In genomic region chr19:40763963-40764362, GRCh38 we compare ENCODE assay signal across 23 cellular contexts. TPM values are rescaled to one million over a fixed set of nuclear protein-coding genes. Genes with fewer than 3 reads are reported as not detected.
DNase-seq lines count a peak whose midpoint lies in the region; ATAC-seq, FAIRE-seq and TF ChIP-seq lines count a peak whose summit lies in the region.
"Had no signal": no experiment of that assay in that cellular context is flagged by ENCODE, and none has a peak within 500 bp of the region (broad histone marks: within the 10 kb centered on the region; RNA-seq: fewer than 3 reads in every experiment).

No MANE protein-coding gene starts in this region.

- H2BK15ac ChIP-seq in mesenchymal stem cell (ENCODE audit: low read depth, poor library complexity, severe bottlenecking), result no peak overlapping the region

- H4K20me1 ChIP-seq in HepG2 (ENCODE audit: insufficient read depth, low read length), result no peaks in the 10 kb centered on the region; the same call in 1 of the 2 replicates

- no TSS peak for BruUV-seq in HepG2 (replicated peaks; lab: Mats Ljungman, UMichigan)

- no peaks in the 10 kb centered on the region for H3K27me3 ChIP-seq in HepG2 (ENCODE audit: control insufficient read depth in 1 of 2, insufficient read depth in 2 of 2, low read length in 2 of 2)
- H3K27me3 ChIP-seq in right lobe of liver, result no peaks in the 10 kb centered on the region
- H3K27me3 ChIP-seq in mesenchymal stem cell (ENCODE audit: control insufficient read depth in 1 of 2, insufficient read depth in 1 of 2, low read length in 2 of 2), result no peaks in the 10 kb centered on the region
- H3K27me3 ChIP-seq: testis had no signal

- H3K4me3 ChIP-seq in HepG2 (replicated peaks in 1 of 3; ENCODE audit: insufficient read depth in 1 of 3, low read depth in 2 of 3, low read length in 3 of 3), result no peak overlapping the region
- no peak overlapping the region for H3K4me3 ChIP-seq in right lobe of liver
- no peak overlapping the region for H3K4me3 ChIP-seq in mesenchymal stem cell (ENCODE audit: insufficient read depth in 1 of 2, low read depth in 1 of 2, low read length in 2 of 2)
- H3K4me3 ChIP-seq in kidney (ENCODE audit: low read length in 2 of 2), result no peak overlapping the region
- H3K4me3 ChIP-seq: HAP-1, smooth muscle cell, testis had no signal

- H3K4ac ChIP-seq in mesenchymal stem cell (ENCODE audit: low read depth in 1 of 2, low read length in 2 of 2), result peak overlapping the region in 1 of 2 experiments; percentile 70

- no peak overlapping the region for H3K4me3 Mint-ChIP-seq in activated T-helper 17 cell treated with anti-CD3 and anti-CD28 coated beads, Interleukin-2, amount 50 U/mL, for 72 hours
- peak overlapping the region; percentile 40 for H3K4me3 Mint-ChIP-seq in stimulated activated naive CD8-positive, alpha-beta T cell treated with anti-CD3 and anti-CD28 coated beads, Interleukin-15, amount 100 ng/mL, for 72 hours

- no peaks in the 10 kb centered on the region for H3K9me3 ChIP-seq in HepG2 (ENCODE audit: low read length)
- H3K9me3 ChIP-seq in right lobe of liver, result no peaks in the 10 kb centered on the region
- H3K9me3 ChIP-seq in mesenchymal stem cell (ENCODE audit: control insufficient read depth, low read length), result no peaks in the 10 kb centered on the region
- H3K9me3 ChIP-seq in kidney (ENCODE audit: control insufficient read depth in 1 of 2, low read length in 2 of 2), result no peaks in the 10 kb centered on the region
- H3K9me3 ChIP-seq: HAP-1, testis had no signal

- H3K36me3 ChIP-seq in HepG2 (replicated peaks in 1 of 2; ENCODE audit: control insufficient read depth in 1 of 2, insufficient read depth in 2 of 2, low read length in 2 of 2) (peaks cover 43 to 74% of the 10 kb centered on the region in 2 experiments), right lobe of liver (peaks cover 31 to 81% (median 53%) of the 10 kb centered on the region in 4 donors), mesenchymal stem cell (ENCODE audit: control insufficient read depth in 1 of 2, insufficient read depth in 2 of 2, low read depth in 1 of 2, low read length in 2 of 2) (peaks cover 77 to 82% of the 10 kb centered on the region in 2 experiments), kidney (ENCODE audit: control insufficient read depth in 1 of 2, insufficient read depth in 2 of 2, low read length in 2 of 2) (peaks cover 48 to 63% of the 10 kb centered on the region in 2 donors)

- H3K27me3 Mint-ChIP-seq in activated T-helper 17 cell treated with anti-CD3 and anti-CD28 coated beads, Interleukin-2, amount 50 U/mL, for 72 hours, result no peaks in the 10 kb centered on the region
- no peaks in the 10 kb centered on the region for H3K27me3 Mint-ChIP-seq in stimulated activated naive CD8-positive, alpha-beta T cell treated with anti-CD3 and anti-CD28 coated beads, Interleukin-15, amount 100 ng/mL, for 72 hours

- H4K8ac ChIP-seq in mesenchymal stem cell (ENCODE audit: low read length), result no peak overlapping the region

- TF ChIP-seq CTCF in HepG2 (CRISPR knock-in tag; IDR thresholded peaks at IDR 0.05), result no peak
- TF ChIP-seq CTCF in right lobe of liver (IDR thresholded peaks at IDR 0.05), result no peak
- no peak for TF ChIP-seq CTCF in GM10248 (IDR thresholded peaks at IDR 0.05; ENCODE audit: control extremely low read depth, extremely low read depth, low read depth, missing control alignments)
- no peak for TF ChIP-seq CTCF in kidney (IDR thresholded peaks at IDR 0.05; ENCODE audit: borderline replicate concordance, extremely low read depth, insufficient read depth)

- H2AFZ ChIP-seq in HepG2 (ENCODE audit: low read length) (no peak overlapping the region), mesenchymal stem cell (ENCODE audit: low read depth, low read length) (no peak overlapping the region)

- no peak for TF ChIP-seq POLR2A in HepG2 (IDR thresholded peaks at IDR 0.05; ENCODE audit: insufficient read depth in 1 of 2, low read depth in 2 of 2, low read length in 2 of 2)
- TF ChIP-seq POLR2A in right lobe of liver (IDR thresholded peaks at IDR 0.05), result no peak

- H3K27ac ChIP-seq in HepG2 (ENCODE audit: extremely low read length, insufficient read depth, low read length) (no peak overlapping the region), right lobe of liver (no peak overlapping the region), mesenchymal stem cell (ENCODE audit: low read length, poor library complexity, severe bottlenecking) (no peak overlapping the region), kidney (ENCODE audit: low read depth in 2 of 2, low read length in 2 of 2) (no peak overlapping the region)
- H3K27ac ChIP-seq: testis had no signal

- H3K14ac ChIP-seq in mesenchymal stem cell (ENCODE audit: low read length in 2 of 2), result no peak overlapping the region

- no peaks in the 10 kb centered on the region for H3K9me3 Mint-ChIP-seq in activated T-helper 17 cell treated with anti-CD3 and anti-CD28 coated beads, Interleukin-2, amount 50 U/mL, for 72 hours
- no peaks in the 10 kb centered on the region for H3K9me3 Mint-ChIP-seq in stimulated activated naive CD8-positive, alpha-beta T cell treated with anti-CD3 and anti-CD28 coated beads, Interleukin-15, amount 100 ng/mL, for 72 hours

- peaks cover 95% of the 10 kb centered on the region for H3K36me3 Mint-ChIP-seq in activated T-helper 17 cell treated with anti-CD3 and anti-CD28 coated beads, Interleukin-2, amount 50 U/mL, for 72 hours (ENCODE audit: low read depth)

- 96% methylated on average over 10 of the region's 10 CpGs for WGBS in HepG2 (ENCODE audit: low lambda C conversion rate)
- 84% methylated on average over 9 of the region's 10 CpGs for WGBS in right lobe of liver (ENCODE audit: insufficient coverage, low coverage, low lambda C conversion rate, missing lambda C conversion rate)
- 93% methylated on average over 10 of the region's 10 CpGs for WGBS in mesenchymal stem cell

- H3K9ac ChIP-seq in HepG2 (ENCODE audit: insufficient read depth, low read depth, low read length) (no peak overlapping the region), mesenchymal stem cell (ENCODE audit: low read length) (no peak overlapping the region), kidney (ENCODE audit: low read length in 2 of 2) (no peak overlapping the region)

- no peak overlapping the region for H2BK5ac ChIP-seq in mesenchymal stem cell (ENCODE audit: low read depth, low read length, poor library complexity, severe bottlenecking)

- H3K18ac ChIP-seq in mesenchymal stem cell (ENCODE audit: low read depth in 1 of 2, low read length in 2 of 2), result no peak overlapping the region

- no peak for TF ChIP-seq EP300 in HepG2 (IDR thresholded peaks at IDR 0.05; ENCODE audit: low read depth in 2 of 2, low read length in 2 of 2)
- TF ChIP-seq EP300 in HepG2 (CRISPR knock-in tag; IDR thresholded peaks at IDR 0.05; ENCODE audit: borderline replicate concordance), result no peak

- FAIRE-seq in HepG2 (lab: Jason Lieb, UNC) (no peak), kidney (lab: Jason Lieb, UNC) (no peak)
- FAIRE-seq: bronchial epithelial cell had no signal

- H3K4me1 Mint-ChIP-seq in activated T-helper 17 cell treated with anti-CD3 and anti-CD28 coated beads, Interleukin-2, amount 50 U/mL, for 72 hours, result peaks cover 40% of the 10 kb centered on the region
- peaks cover 73% of the 10 kb centered on the region for H3K4me1 Mint-ChIP-seq in stimulated activated naive CD8-positive, alpha-beta T cell treated with anti-CD3 and anti-CD28 coated beads, Interleukin-15, amount 100 ng/mL, for 72 hours

- no peak for TF ChIP-seq RAD21 in HepG2 (CRISPR knock-in tag; IDR thresholded peaks at IDR 0.05)

- no peak overlapping the region for H2BK12ac ChIP-seq in mesenchymal stem cell (ENCODE audit: low read length in 2 of 2)

- in situ Hi-C loops in HepG2 (cut with HindIII; ENCODE audit: extremely low pct_ligation_motif_present, low pct_unique_long_range_greater_than_20kb), result no loop called here

- intact Hi-C loops in HepG2 (cut with micrococcal nuclease; ENCODE audit: unreplicated experiment) (no loop called here), right lobe of liver (cut with DNase I) (no loop called here), kidney (cut with DNase I) (no loop called here)

- H2AK5ac ChIP-seq in mesenchymal stem cell (ENCODE audit: low read length, severe bottlenecking), result no peak overlapping the region

- no peak overlapping the region for H3K4me2 ChIP-seq in HepG2 (ENCODE audit: low read depth, low read length)
- H3K4me2 ChIP-seq in mesenchymal stem cell (ENCODE audit: low read length, poor library complexity, severe bottlenecking), result no peak overlapping the region
- H3K4me2 ChIP-seq: smooth muscle cell had no signal

- H2BK120ac ChIP-seq in mesenchymal stem cell (ENCODE audit: low read depth, low read length), result no peak overlapping the region

- peak overlapping the region; percentile 66 for H3K27ac Mint-ChIP-seq in activated T-helper 17 cell treated with anti-CD3 and anti-CD28 coated beads, Interleukin-2, amount 50 U/mL, for 72 hours
- H3K27ac Mint-ChIP-seq in stimulated activated naive CD8-positive, alpha-beta T cell treated with anti-CD3 and anti-CD28 coated beads, Interleukin-15, amount 100 ng/mL, for 72 hours, result peak overlapping the region; percentile 55 to 86

- POLR2A ChIA-PET in HepG2 (lab: Yijun Ruan, JAX) (interaction anchor here (2.6 kb wide), 1 partner anchor 14 kb away, joined by 10 read pairs; the partner anchor contains the start of gene RAB4B), GM10248 (lab: Yijun Ruan, JAX) (no interaction called here)

- CTCF ChIA-PET in HepG2 (lab: Yijun Ruan, JAX; ENCODE audit: low intra/inter-chr PET ratio, low total read pairs), result no interaction called here
- CTCF ChIA-PET in GM10248 (lab: Yijun Ruan, JAX), result interaction anchor here (1.1 kb wide), 1 partner anchor 10 kb away, joined by 3 read pairs; no protein-coding TSS in a partner anchor

- H3K79me2 ChIP-seq in HepG2 (ENCODE audit: insufficient read depth, low read length), result no peaks in the 10 kb centered on the region

- DNase-seq in HepG2 (ENCODE audit: low spot score) (no peak), right lobe of liver (no peak), mesenchymal stem cell (no peak), GM10248 (ENCODE audit: extremely low spot score) (no peak), SKM-1 (lab: John Stamatoyannopoulos, UW; ENCODE audit: unreplicated experiment) (no peak), kidney (no peak)
- peak in 1 of 2 donors; percentile 42 for DNase-seq in stimulated activated naive CD8-positive, alpha-beta T cell treated with anti-CD3 and anti-CD28 coated beads, Interleukin-15, amount 100 ng/mL, for 72 hours
- DNase-seq: dermis blood vessel endothelial cell; DMS79 treated with DMSO at 0.1 percent for 48 hours; foreskin melanocyte; islet precursor cell; NCI-H1417 treated with DMSO at 0.1 percent for 48 hours; NCI-H524 treated with DMSO at 0.1 percent for 48 hours; SHP77; stimulated activated CD4-positive, alpha-beta T cell treated with anti-CD3 and anti-CD28 coated beads, Interleukin-4, amount 100 ng/mL, for 4 hours; testis had no signal

- H4K91ac ChIP-seq in mesenchymal stem cell (ENCODE audit: low read length), result peak overlapping the region; percentile 84

- H3K4me1 ChIP-seq in HepG2 (ENCODE audit: insufficient read depth, low read length) (peaks cover 5% of the 10 kb centered on the region), right lobe of liver (no peaks in the 10 kb centered on the region), mesenchymal stem cell (ENCODE audit: control insufficient read depth, insufficient read depth, low read depth, low read length) (peaks cover 19% of the 10 kb centered on the region), kidney (ENCODE audit: control insufficient read depth in 1 of 2, insufficient read depth in 1 of 2, low read depth in 1 of 2, low read length in 2 of 2) (no peaks in the 10 kb centered on the region)
- H3K4me1 ChIP-seq: HAP-1, testis had no signal

- no peak for ATAC-seq in HepG2
- ATAC-seq in right lobe of liver, result no peak
- ATAC-seq in activated T-helper 17 cell treated with anti-CD3 and anti-CD28 coated beads, Interleukin-2, amount 50 U/mL, for 72 hours (replicated peaks), result peak; percentile 31
- peak; percentile 70 for ATAC-seq in stimulated activated naive CD8-positive, alpha-beta T cell treated with anti-CD3 and anti-CD28 coated beads, Interleukin-15, amount 100 ng/mL, for 72 hours

- H3K79me1 ChIP-seq in mesenchymal stem cell (replicated peaks; ENCODE audit: low read length, poor library complexity, severe bottlenecking), result peaks cover 35% of the 10 kb centered on the region

- no peak overlapping the region for H3K23ac ChIP-seq in mesenchymal stem cell (ENCODE audit: low read length in 2 of 2)

RNA-seq across cellular contexts. Expression of gene MIA, which starts 11.4 kb away (rescaled TPM):
- total RNA-seq in HepG2 (2016; rRNA removed; fragmentation: Illumina TruSeq; extraction: Trizol) (not detected in 2 replicates), right lobe of liver (1 to 10 TPM in 2 of 6 experiments, under 1 TPM in 1, not detected in 3; 0.86 to 1.9 (median 1.1) TPM), kidney (6.5 TPM)
- not detected in 2 replicates for total RNA-seq in HepG2 (2016; cell fraction: cytosol; rRNA removed; fragmentation: Illumina TruSeq; extraction: Trizol; ENCODE audit: low read depth)
- total RNA-seq in HepG2 (2016; cell fraction: insoluble cytoplasmic fraction; rRNA removed; fragmentation: Illumina TruSeq; extraction: Trizol), result not detected in 2 replicates
- not detected in 2 replicates for total RNA-seq in HepG2 (2016; cell fraction: membrane; rRNA removed; fragmentation: Illumina TruSeq; extraction: Trizol)
- not detected in 2 replicates for total RNA-seq in HepG2 (2016; cell fraction: nucleus; rRNA removed; fragmentation: Illumina TruSeq; extraction: Trizol)
- polyA plus RNA-seq in HepG2 (2011; rRNA removed) (0.61 and 2.5 TPM in 2 replicates), kidney (ENCODE audit: insufficient read depth, low read depth, low replicate concordance) (not detected)
- polyA plus RNA-seq in HepG2 (2011; cell fraction: cytosol; rRNA removed), result 0.25 TPM in 1 of 2 replicates, not detected in the other
- 1.1 and 5.8 TPM in 2 replicates for polyA plus RNA-seq in HepG2 (2011; cell fraction: nucleus; rRNA removed)
- polyA plus RNA-seq in HepG2 (2012), result 1.5 and 1.6 TPM in 2 replicates
- polyA plus RNA-seq in HepG2 (2016; cell fraction: cytosol; fragmentation: Illumina TruSeq; extraction: Trizol; ENCODE audit: low read depth), result not detected in 2 replicates
- polyA plus RNA-seq in HepG2 (2016; cell fraction: insoluble cytoplasmic fraction; fragmentation: Illumina TruSeq; extraction: Trizol; ENCODE audit: low read depth), result not detected in 2 replicates
- polyA plus RNA-seq in HepG2 (2016; cell fraction: membrane; fragmentation: Illumina TruSeq; extraction: Trizol; ENCODE audit: low read depth), result not detected in 2 replicates
- polyA plus RNA-seq in HepG2 (2016; cell fraction: nucleus; fragmentation: Illumina TruSeq; extraction: Trizol; ENCODE audit: insufficient read depth, low read depth), result not detected in 2 replicates
- 1.6 TPM in 1 of 2 replicates, not detected in the other for polyA minus RNA-seq in HepG2 (2011; rRNA and poly(A)+ RNA removed; ENCODE audit: low replicate concordance)
- polyA minus RNA-seq in HepG2 (2011; cell fraction: cytosol; rRNA and poly(A)+ RNA removed), result not detected in 2 replicates
- polyA minus RNA-seq in HepG2 (2011; cell fraction: nucleus; rRNA and poly(A)+ RNA removed), result 1.7 and 4.5 TPM in 2 replicates
- total RNA-seq in activated T-helper 17 cell treated with anti-CD3 and anti-CD28 coated beads, Interleukin-2, amount 50 U/mL, for 72 hours, result 1 to 10 TPM in 1 of 2 donors, not detected in 1; 5.7 TPM
- not detected for polyA plus RNA-seq in mesenchymal stem cell (2013, experiment 1 of 2)
- not detected for polyA plus RNA-seq in mesenchymal stem cell (2013, experiment 2 of 2)
- total RNA-seq: epithelial cell of proximal tubule, lung microvascular endothelial cell had no signal
- polyA plus RNA-seq: AG04450 had no signal

RNA-seq across cellular contexts. Expression of gene SNRPA, which starts 13.0 kb away (rescaled TPM):
- total RNA-seq in HepG2 (2016; rRNA removed; fragmentation: Illumina TruSeq; extraction: Trizol) (55.6 and 59.6 TPM in 2 replicates), right lobe of liver (10 to 100 TPM; 21.4 to 33.1 (median 24.7) TPM), kidney (48.7 TPM)
- 30.9 and 37.5 TPM in 2 replicates for total RNA-seq in HepG2 (2016; cell fraction: cytosol; rRNA removed; fragmentation: Illumina TruSeq; extraction: Trizol; ENCODE audit: low read depth)
- 43.3 and 60.9 TPM in 2 replicates for total RNA-seq in HepG2 (2016; cell fraction: insoluble cytoplasmic fraction; rRNA removed; fragmentation: Illumina TruSeq; extraction: Trizol)
- 30.2 and 35.2 TPM in 2 replicates for total RNA-seq in HepG2 (2016; cell fraction: membrane; rRNA removed; fragmentation: Illumina TruSeq; extraction: Trizol)
- 40.9 and 42.9 TPM in 2 replicates for total RNA-seq in HepG2 (2016; cell fraction: nucleus; rRNA removed; fragmentation: Illumina TruSeq; extraction: Trizol)
- polyA plus RNA-seq in HepG2 (2011; rRNA removed) (111 and 162 TPM in 2 replicates), kidney (ENCODE audit: insufficient read depth, low read depth, low replicate concordance) (52.6 TPM)
- 36.8 and 67.8 TPM in 2 replicates for polyA plus RNA-seq in HepG2 (2011; cell fraction: cytosol; rRNA removed)
- 112 and 136 TPM in 2 replicates for polyA plus RNA-seq in HepG2 (2011; cell fraction: nucleus; rRNA removed)
- 55.3 and 58.7 TPM in 2 replicates for polyA plus RNA-seq in HepG2 (2012)
- polyA plus RNA-seq in HepG2 (2016; cell fraction: cytosol; fragmentation: Illumina TruSeq; extraction: Trizol; ENCODE audit: low read depth), result 31.4 and 37.9 TPM in 2 replicates
- 87.1 and 104 TPM in 2 replicates for polyA plus RNA-seq in HepG2 (2016; cell fraction: insoluble cytoplasmic fraction; fragmentation: Illumina TruSeq; extraction: Trizol; ENCODE audit: low read depth)
- polyA plus RNA-seq in HepG2 (2016; cell fraction: membrane; fragmentation: Illumina TruSeq; extraction: Trizol; ENCODE audit: low read depth), result 41.6 and 53.2 TPM in 2 replicates
- polyA plus RNA-seq in HepG2 (2016; cell fraction: nucleus; fragmentation: Illumina TruSeq; extraction: Trizol; ENCODE audit: insufficient read depth, low read depth), result 106 and 112 TPM in 2 replicates
- 182 and 255 TPM in 2 replicates for polyA minus RNA-seq in HepG2 (2011; rRNA and poly(A)+ RNA removed; ENCODE audit: low replicate concordance)
- polyA minus RNA-seq in HepG2 (2011; cell fraction: cytosol; rRNA and poly(A)+ RNA removed), result 80.0 and 106 TPM in 2 replicates
- 49.1 and 73.4 TPM in 2 replicates for polyA minus RNA-seq in HepG2 (2011; cell fraction: nucleus; rRNA and poly(A)+ RNA removed)
- total RNA-seq in activated T-helper 17 cell treated with anti-CD3 and anti-CD28 coated beads, Interleukin-2, amount 50 U/mL, for 72 hours, result 100 to 1,000 TPM; 171 to 175 TPM
- polyA plus RNA-seq in mesenchymal stem cell (2013, experiment 1 of 2), result 62.8 TPM
- 61.8 TPM for polyA plus RNA-seq in mesenchymal stem cell (2013, experiment 2 of 2)

RNA-seq across cellular contexts. Expression of gene ACTMAP, which starts 13.7 kb away (rescaled TPM):
- total RNA-seq in HepG2 (2016; rRNA removed; fragmentation: Illumina TruSeq; extraction: Trizol), result 2.2 and 3.9 TPM in 2 replicates
- 2.1 and 5.1 TPM in 2 replicates for total RNA-seq in HepG2 (2016; cell fraction: cytosol; rRNA removed; fragmentation: Illumina TruSeq; extraction: Trizol; ENCODE audit: low read depth)
- total RNA-seq in HepG2 (2016; cell fraction: insoluble cytoplasmic fraction; rRNA removed; fragmentation: Illumina TruSeq; extraction: Trizol), result 2.2 and 3.3 TPM in 2 replicates
- total RNA-seq in HepG2 (2016; cell fraction: membrane; rRNA removed; fragmentation: Illumina TruSeq; extraction: Trizol), result 4.4 and 4.8 TPM in 2 replicates
- total RNA-seq in HepG2 (2016; cell fraction: nucleus; rRNA removed; fragmentation: Illumina TruSeq; extraction: Trizol), result 3.9 and 4.4 TPM in 2 replicates
- 7.9 and 11.3 TPM in 2 replicates for polyA plus RNA-seq in HepG2 (2011; rRNA removed)
- polyA plus RNA-seq in HepG2 (2011; cell fraction: cytosol; rRNA removed), result 4.7 and 5.7 TPM in 2 replicates
- 30.8 and 31.7 TPM in 2 replicates for polyA plus RNA-seq in HepG2 (2011; cell fraction: nucleus; rRNA removed)
- polyA plus RNA-seq in HepG2 (2012), result 13.1 and 16.5 TPM in 2 replicates
- 4.5 and 4.7 TPM in 2 replicates for polyA plus RNA-seq in HepG2 (2016; cell fraction: cytosol; fragmentation: Illumina TruSeq; extraction: Trizol; ENCODE audit: low read depth)
- polyA plus RNA-seq in HepG2 (2016; cell fraction: insoluble cytoplasmic fraction; fragmentation: Illumina TruSeq; extraction: Trizol; ENCODE audit: low read depth), result 10.5 and 13.7 TPM in 2 replicates
- polyA plus RNA-seq in HepG2 (2016; cell fraction: membrane; fragmentation: Illumina TruSeq; extraction: Trizol; ENCODE audit: low read depth), result 12.4 and 14.6 TPM in 2 replicates
- 46.1 and 49.5 TPM in 2 replicates for polyA plus RNA-seq in HepG2 (2016; cell fraction: nucleus; fragmentation: Illumina TruSeq; extraction: Trizol; ENCODE audit: insufficient read depth, low read depth)
- polyA minus RNA-seq in HepG2 (2011; rRNA and poly(A)+ RNA removed; ENCODE audit: low replicate concordance), result 11.2 and 11.8 TPM in 2 replicates
- polyA minus RNA-seq in HepG2 (2011; cell fraction: cytosol; rRNA and poly(A)+ RNA removed), result 8.1 and 9.0 TPM in 2 replicates
- 5.2 and 5.3 TPM in 2 replicates for polyA minus RNA-seq in HepG2 (2011; cell fraction: nucleus; rRNA and poly(A)+ RNA removed)
- total RNA-seq in right lobe of liver, result 10 to 100 TPM in 2 of 6 experiments, 1 to 10 TPM in 4; 2.9 to 11.2 (median 4.4) TPM
- total RNA-seq in activated T-helper 17 cell treated with anti-CD3 and anti-CD28 coated beads, Interleukin-2, amount 50 U/mL, for 72 hours, result 10 to 100 TPM; 13.0 to 16.6 TPM
- 5.2 TPM for polyA plus RNA-seq in mesenchymal stem cell (2013, experiment 1 of 2)
- polyA plus RNA-seq in mesenchymal stem cell (2013, experiment 2 of 2), result 5.4 TPM
- total RNA-seq in kidney, result 8.7 TPM
- polyA plus RNA-seq in kidney (ENCODE audit: insufficient read depth, low read depth, low replicate concordance), result 8.9 TPM

RNA-seq across cellular contexts. Expression of gene RAB4B, which starts 14.1 kb away (rescaled TPM):
- total RNA-seq in HepG2 (2016; rRNA removed; fragmentation: Illumina TruSeq; extraction: Trizol) (2.2 and 3.3 TPM in 2 replicates), right lobe of liver (10 to 100 TPM in 3 of 6 experiments, 1 to 10 TPM in 3; 6.4 to 17.2 (median 10.2) TPM), kidney (42.1 TPM)
- 1.3 and 2.3 TPM in 2 replicates for total RNA-seq in HepG2 (2016; cell fraction: cytosol; rRNA removed; fragmentation: Illumina TruSeq; extraction: Trizol; ENCODE audit: low read depth)
- 2.1 and 3.5 TPM in 2 replicates for total RNA-seq in HepG2 (2016; cell fraction: insoluble cytoplasmic fraction; rRNA removed; fragmentation: Illumina TruSeq; extraction: Trizol)
- total RNA-seq in HepG2 (2016; cell fraction: membrane; rRNA removed; fragmentation: Illumina TruSeq; extraction: Trizol), result 2.2 and 2.4 TPM in 2 replicates
- total RNA-seq in HepG2 (2016; cell fraction: nucleus; rRNA removed; fragmentation: Illumina TruSeq; extraction: Trizol), result 3.3 and 4.5 TPM in 2 replicates
- polyA plus RNA-seq in HepG2 (2011; rRNA removed) (5.4 and 6.1 TPM in 2 replicates), kidney (ENCODE audit: insufficient read depth, low read depth, low replicate concordance) (61.7 TPM)
- 8.5 and 11.8 TPM in 2 replicates for polyA plus RNA-seq in HepG2 (2011; cell fraction: cytosol; rRNA removed)
- polyA plus RNA-seq in HepG2 (2011; cell fraction: nucleus; rRNA removed), result 11.9 and 12.0 TPM in 2 replicates
- 4.2 and 5.6 TPM in 2 replicates for polyA plus RNA-seq in HepG2 (2012)
- 3.1 and 4.5 TPM in 2 replicates for polyA plus RNA-seq in HepG2 (2016; cell fraction: cytosol; fragmentation: Illumina TruSeq; extraction: Trizol; ENCODE audit: low read depth)
- 3.4 and 4.4 TPM in 2 replicates for polyA plus RNA-seq in HepG2 (2016; cell fraction: insoluble cytoplasmic fraction; fragmentation: Illumina TruSeq; extraction: Trizol; ENCODE audit: low read depth)
- 3.8 and 3.9 TPM in 2 replicates for polyA plus RNA-seq in HepG2 (2016; cell fraction: membrane; fragmentation: Illumina TruSeq; extraction: Trizol; ENCODE audit: low read depth)
- polyA plus RNA-seq in HepG2 (2016; cell fraction: nucleus; fragmentation: Illumina TruSeq; extraction: Trizol; ENCODE audit: insufficient read depth, low read depth), result 13.8 and 16.0 TPM in 2 replicates
- polyA minus RNA-seq in HepG2 (2011; rRNA and poly(A)+ RNA removed; ENCODE audit: low replicate concordance), result 2.7 and 3.9 TPM in 2 replicates
- 1.9 and 3.3 TPM in 2 replicates for polyA minus RNA-seq in HepG2 (2011; cell fraction: cytosol; rRNA and poly(A)+ RNA removed)
- 1.9 and 2.2 TPM in 2 replicates for polyA minus RNA-seq in HepG2 (2011; cell fraction: nucleus; rRNA and poly(A)+ RNA removed)
- 10 to 100 TPM; 29.0 to 31.3 TPM for total RNA-seq in activated T-helper 17 cell treated with anti-CD3 and anti-CD28 coated beads, Interleukin-2, amount 50 U/mL, for 72 hours
- polyA plus RNA-seq in mesenchymal stem cell (2013, experiment 1 of 2), result 17.4 TPM
- polyA plus RNA-seq in mesenchymal stem cell (2013, experiment 2 of 2), result 16.7 TPM

RNA-seq across cellular contexts. Expression of gene EGLN2, which starts 35.0 kb away (rescaled TPM):
- total RNA-seq in HepG2 (2016; rRNA removed; fragmentation: Illumina TruSeq; extraction: Trizol), result 32.4 and 40.8 TPM in 2 replicates
- total RNA-seq in HepG2 (2016; cell fraction: cytosol; rRNA removed; fragmentation: Illumina TruSeq; extraction: Trizol; ENCODE audit: low read depth), result 19.0 and 19.4 TPM in 2 replicates
- total RNA-seq in HepG2 (2016; cell fraction: insoluble cytoplasmic fraction; rRNA removed; fragmentation: Illumina TruSeq; extraction: Trizol), result 37.6 and 41.3 TPM in 2 replicates
- total RNA-seq in HepG2 (2016; cell fraction: membrane; rRNA removed; fragmentation: Illumina TruSeq; extraction: Trizol), result 39.4 and 40.9 TPM in 2 replicates
- 27.3 and 29.2 TPM in 2 replicates for total RNA-seq in HepG2 (2016; cell fraction: nucleus; rRNA removed; fragmentation: Illumina TruSeq; extraction: Trizol)
- polyA plus RNA-seq in HepG2 (2011; rRNA removed), result 16.5 and 25.4 TPM in 2 replicates
- 16.4 and 23.8 TPM in 2 replicates for polyA plus RNA-seq in HepG2 (2011; cell fraction: cytosol; rRNA removed)
- polyA plus RNA-seq in HepG2 (2011; cell fraction: nucleus; rRNA removed), result 38.7 and 44.6 TPM in 2 replicates
- polyA plus RNA-seq in HepG2 (2012), result 14.0 and 22.0 TPM in 2 replicates
- 13.6 and 14.2 TPM in 2 replicates for polyA plus RNA-seq in HepG2 (2016; cell fraction: cytosol; fragmentation: Illumina TruSeq; extraction: Trizol; ENCODE audit: low read depth)
- 31.3 and 33.0 TPM in 2 replicates for polyA plus RNA-seq in HepG2 (2016; cell fraction: insoluble cytoplasmic fraction; fragmentation: Illumina TruSeq; extraction: Trizol; ENCODE audit: low read depth)
- polyA plus RNA-seq in HepG2 (2016; cell fraction: membrane; fragmentation: Illumina TruSeq; extraction: Trizol; ENCODE audit: low read depth), result 24.9 and 27.6 TPM in 2 replicates
- 40.6 and 43.6 TPM in 2 replicates for polyA plus RNA-seq in HepG2 (2016; cell fraction: nucleus; fragmentation: Illumina TruSeq; extraction: Trizol; ENCODE audit: insufficient read depth, low read depth)
- 38.0 and 66.8 TPM in 2 replicates for polyA minus RNA-seq in HepG2 (2011; rRNA and poly(A)+ RNA removed; ENCODE audit: low replicate concordance)
- 9.9 and 12.8 TPM in 2 replicates for polyA minus RNA-seq in HepG2 (2011; cell fraction: cytosol; rRNA and poly(A)+ RNA removed)
- polyA minus RNA-seq in HepG2 (2011; cell fraction: nucleus; rRNA and poly(A)+ RNA removed), result 16.5 and 19.2 TPM in 2 replicates
- total RNA-seq in right lobe of liver, result 10 to 100 TPM; 34.5 to 47.0 (median 37.4) TPM
- 10 to 100 TPM; 78.1 to 86.8 TPM for total RNA-seq in activated T-helper 17 cell treated with anti-CD3 and anti-CD28 coated beads, Interleukin-2, amount 50 U/mL, for 72 hours
- polyA plus RNA-seq in mesenchymal stem cell (2013, experiment 1 of 2), result 77.6 TPM
- polyA plus RNA-seq in mesenchymal stem cell (2013, experiment 2 of 2), result 79.5 TPM
- 96.0 TPM for total RNA-seq in kidney
- 96.3 TPM for polyA plus RNA-seq in kidney (ENCODE audit: insufficient read depth, low read depth, low replicate concordance)

Comparison
In these comparisons a context has a peak if more than half of its experiments do, and no peak if none do; other contexts are left out.
1. ATAC-seq: peak in activated T-helper 17 cell treated with anti-CD3 and anti-CD28 coated beads, Interleukin-2, amount 50 U/mL, for 72 hours (single experiment) and stimulated activated naive CD8-positive, alpha-beta T cell treated with anti-CD3 and anti-CD28 coated beads, Interleukin-15, amount 100 ng/mL, for 72 hours (single experiment); none in HepG2 (single experiment) and right lobe of liver (0 of 4).